8 cellular contexts compared by ENCODE assay signal in genomic region chr7:45978010-45978681, GRCh38. TPM values are rescaled to one million over a fixed set of nuclear protein-coding genes. Genes with fewer than 3 reads are reported as not detected.
DNase-seq lines count a peak whose midpoint lies in the region; ATAC-seq lines count a peak whose summit lies in the region.

No MANE protein-coding gene starts in this region.

- DNase-seq in activated T-cell treated with anti-CD3 and anti-CD28 coated beads for 48 hours (ENCODE audit: low read depth) (peak; percentile 13), NCI-H748 (lab: John Stamatoyannopoulos, UW; ENCODE audit: unreplicated experiment) (peak; percentile 64), ecto neural progenitor cell (ENCODE audit: low spot score) (peak; percentile 34), myocyte (ENCODE audit: low read depth) (peak; percentile 89), NCI-H2171 treated with DMSO at 0.1 percent for 48 hours (lab: John Stamatoyannopoulos, UW) (no peak), NCI-H1436 (lab: John Stamatoyannopoulos, UW) (no peak)
- no peak for DNase-seq in activated T-cell treated with anti-CD3 and anti-CD28 coated beads, Interleukin-2, amount 50 U/mL, for 1 hour

- no peak for ATAC-seq in GM18858 (IDR thresholded peaks at IDR 0.05; ENCODE audit: unreplicated experiment)

RNA-seq across cellular contexts. Expression of gene IGFBP3, which starts 57.1 kb away (rescaled TPM):
- total RNA-seq in myocyte = 184 and 207 TPM in 2 replicates
- 3,452 TPM for polyA plus RNA-seq in myocyte (2012)

Comparison
In these comparisons a context has a peak if more than half of its experiments do, and no peak if none do; other contexts are left out.
1. DNase-seq: peak in activated T-cell treated with anti-CD3 and anti-CD28 coated beads for 48 hours (single experiment), NCI-H748 (single experiment), ecto neural progenitor cell (single experiment) and myocyte (single experiment); none in activated T-cell treated with anti-CD3 and anti-CD28 coated beads, Interleukin-2, amount 50 U/mL, for 1 hour (single experiment), NCI-H2171 treated with DMSO at 0.1 percent for 48 hours (single experiment) and NCI-H1436 (single experiment).